In genomic region chr16:67806428-67807147, GRCh38 we compare ENCODE assay signal across 8 cellular contexts. TPM values are rescaled to one million over a fixed set of nuclear protein-coding genes. Genes with fewer than 3 reads are reported as not detected.
DNase-seq lines count a peak whose midpoint lies in the region; ATAC-seq and TF ChIP-seq lines count a peak whose summit lies in the region.

TSS of gene RANBP10 (minus strand) at chr16:67806560. CDS start at chr16:67806536, 24 bp downstream.
TSS of gene TSNAXIP1 (plus strand) at chr16:67806889. CDS start at chr16:67807150, 261 bp downstream.

- DNase-seq in NCI-H1694 treated with DMSO at 0.1 percent for 48 hours (lab: John Stamatoyannopoulos, UW) (peak; percentile 98), T-helper 17 cell (peak; percentile 90 to 96 (median 92)), anterior cingulate cortex (lab: John Stamatoyannopoulos, UW) (peak; percentile 61 to 100 (median 98)), left ventricle myocardium superior (peak; percentile 97), progenitor cell of endocrine pancreas (ENCODE audit: low spot score, unreplicated experiment) (peak; percentile 91), ureter (ENCODE audit: low spot score) (peak; percentile 98)

- H3K36me3 Mint-ChIP-seq in T-helper 17 cell (ENCODE audit: low read depth) (no peaks in the 10 kb centered on the region), progenitor cell of endocrine pancreas (ENCODE audit: insufficient read depth) (peaks cover 6% of the 10 kb centered on the region)

- H3K9me3 ChIP-seq in T-helper 17 cell (ENCODE audit: control insufficient read depth, low read length, poor library complexity, severe bottlenecking) = no peaks in the 10 kb centered on the region

- intact Hi-C loops in left ventricle myocardium superior (cut with micrococcal nuclease) = no loop called here

- no peaks in the 10 kb centered on the region for H3K9me3 Mint-ChIP-seq in progenitor cell of endocrine pancreas (ENCODE audit: low read depth)

- no peaks in the 10 kb centered on the region for H3K27me3 Mint-ChIP-seq in T-helper 17 cell
- no peaks in the 10 kb centered on the region for H3K27me3 Mint-ChIP-seq in progenitor cell of endocrine pancreas

- ATAC-seq in GM18499 (IDR thresholded peaks at IDR 0.05; ENCODE audit: insufficient read depth, unreplicated experiment) (peak; percentile 89), HG02938 (IDR thresholded peaks at IDR 0.05; ENCODE audit: unreplicated experiment) (peak; percentile 93), T-helper 17 cell (peak; percentile 93), left ventricle myocardium superior (peak; percentile 97)

- peaks cover 30% of the 10 kb centered on the region for H3K4me1 Mint-ChIP-seq in T-helper 17 cell
- peaks cover 13% of the 10 kb centered on the region for H3K4me1 Mint-ChIP-seq in progenitor cell of endocrine pancreas (ENCODE audit: low read depth)

- H3K4me3 Mint-ChIP-seq in T-helper 17 cell = peak within 1 kb of the TSS; percentile 88
- peak within 1 kb of the TSS; percentile 94 for H3K4me3 Mint-ChIP-seq in progenitor cell of endocrine pancreas (ENCODE audit: low read depth)

- H3K27ac Mint-ChIP-seq in T-helper 17 cell = peak within 1 kb of the TSS; percentile 87
- peak within 1 kb of the TSS; percentile 96 for H3K27ac Mint-ChIP-seq in progenitor cell of endocrine pancreas

- no peak for TF ChIP-seq CTCF in progenitor cell of endocrine pancreas (IDR thresholded peaks at IDR 0.05; ENCODE audit: unreplicated experiment)

RNA-seq across cellular contexts. Expression of gene RANBP10, which starts in this region (rescaled TPM):
- total RNA-seq in T-helper 17 cell (10 to 100 TPM; 29.8 to 30.4 TPM), left ventricle myocardium superior (11.8 TPM), progenitor cell of endocrine pancreas (33.5 and 34.1 TPM in 2 replicates), ureter (25.3 TPM)

RNA-seq across cellular contexts. Expression of gene TSNAXIP1, which starts in this region (rescaled TPM):
- total RNA-seq in T-helper 17 cell = under 1 TPM; 0.62 to 0.63 TPM
- total RNA-seq in left ventricle myocardium superior = 0.37 TPM
- 12.3 and 14.5 TPM in 2 replicates for total RNA-seq in progenitor cell of endocrine pancreas
- total RNA-seq in ureter = 2.5 TPM

Comparison
In these comparisons a context has a peak if more than half of its experiments do, and no peak if none do; other contexts are left out.
1. Peak in every context shown above with its lines: DNase-seq and ATAC-seq.